ENCODE assay signal across 13 cellular contexts in genomic region chr3:72137865-72138861, GRCh38.
DNase-seq lines count a peak whose midpoint lies in the region; ATAC-seq lines count a peak whose summit lies in the region.
"Had no signal": no experiment of that assay in that cellular context is flagged by ENCODE, and none has a peak within 500 bp of the region (broad histone marks: within the 10 kb centered on the region; RNA-seq: fewer than 3 reads in every experiment).

No MANE protein-coding gene starts in this region.

- H3K4me1 Mint-ChIP-seq in activated CD4-positive, alpha-beta T cell treated with anti-CD3 and anti-CD28 coated beads for 36 hours, result peaks cover 48% of the 10 kb centered on the region
- peaks cover 53% of the 10 kb centered on the region for H3K4me1 Mint-ChIP-seq in activated naive CD8-positive, alpha-beta T cell treated with anti-CD3 and anti-CD28 coated beads for 36 hours

- peak; percentile 91 for ATAC-seq in activated CD4-positive, alpha-beta T cell treated with anti-CD3 and anti-CD28 coated beads for 36 hours
- ATAC-seq in HG02884 (IDR thresholded peaks at IDR 0.05; ENCODE audit: unreplicated experiment) (peak; percentile 41), HG03196 (IDR thresholded peaks at IDR 0.05; ENCODE audit: unreplicated experiment) (no peak)
- ATAC-seq: naive thymus-derived CD8-positive, alpha-beta T cell; upper lobe of right lung had no signal

- POLR2A ChIA-PET in activated CD4-positive, alpha-beta T cell treated with anti-CD3 and anti-CD28 coated beads for 36 hours (lab: Charles Lee), result interaction anchor here (0.6 to 1.0 kb wide), 3 partner anchors 9 to 168 kb away, joined by 3 to 4 read pairs (median 3); no protein-coding TSS in a partner anchor

- H3K27me3 Mint-ChIP-seq in activated CD4-positive, alpha-beta T cell treated with anti-CD3 and anti-CD28 coated beads for 36 hours, result peaks cover 2% of the 10 kb centered on the region
- no peaks in the 10 kb centered on the region for H3K27me3 Mint-ChIP-seq in activated naive CD8-positive, alpha-beta T cell treated with anti-CD3 and anti-CD28 coated beads for 36 hours

- peak overlapping the region; percentile 78 for H3K27ac Mint-ChIP-seq in activated CD4-positive, alpha-beta T cell treated with anti-CD3 and anti-CD28 coated beads for 36 hours
- peak overlapping the region; percentile 38 for H3K27ac Mint-ChIP-seq in activated naive CD8-positive, alpha-beta T cell treated with anti-CD3 and anti-CD28 coated beads for 36 hours

- DNase-seq in activated CD4-positive, alpha-beta T cell treated with anti-CD3 and anti-CD28 coated beads for 36 hours, result peak; percentile 74
- no peak for DNase-seq in activated CD4-positive, alpha-beta T cell treated with anti-CD3 and anti-CD28 coated beads, Interleukin-2, amount 50 U/mL, for 4 hours
- peak; percentile 52 for DNase-seq in activated naive CD8-positive, alpha-beta T cell treated with anti-CD3 and anti-CD28 coated beads for 36 hours
- DNase-seq in stimulated activated CD4-positive, alpha-beta T cell treated with anti-CD3 and anti-CD28 coated beads, TNF-alpha, amount 100 ng/mL, for 24 hours (ENCODE audit: low read depth in 3 of 3), result peak; percentile 14 to 48 (median 18)
- DNase-seq in superior temporal gyrus (ENCODE audit: extremely low spot score) (no peak), GDM1 (lab: John Stamatoyannopoulos, UW) (no peak)
- DNase-seq: caudate nucleus; DMS79 treated with DMSO at 0.1 percent for 48 hours; erythroblast; naive thymus-derived CD8-positive, alpha-beta T cell; upper lobe of right lung had no signal

- H3K4me3 Mint-ChIP-seq in activated CD4-positive, alpha-beta T cell treated with anti-CD3 and anti-CD28 coated beads for 36 hours, result no peak overlapping the region
- H3K4me3 Mint-ChIP-seq in activated naive CD8-positive, alpha-beta T cell treated with anti-CD3 and anti-CD28 coated beads for 36 hours, result peak overlapping the region; percentile 6
- H3K4me3 Mint-ChIP-seq: naive thymus-derived CD8-positive, alpha-beta T cell had no signal

- intact Hi-C loops in activated CD4-positive, alpha-beta T cell treated with anti-CD3 and anti-CD28 coated beads for 36 hours (cut with DNase I, micrococcal nuclease), result loop anchor here (1.0 to 5.0 kb wide), 10 partner anchors 37 to 497 kb away; partner anchors contain the start of gene RYBP (in 1 of the 2)

- CTCF ChIA-PET in activated CD4-positive, alpha-beta T cell treated with anti-CD3 and anti-CD28 coated beads for 36 hours (lab: Charles Lee), result interaction anchor here (0.6 to 1.1 kb wide), 6 partner anchors 38 to 494 kb away, joined by 3 to 5 read pairs (median 4); no protein-coding TSS in a partner anchor

- H3K36me3 Mint-ChIP-seq in activated CD4-positive, alpha-beta T cell treated with anti-CD3 and anti-CD28 coated beads for 36 hours (ENCODE audit: low read depth), result no peaks in the 10 kb centered on the region
- H3K36me3 Mint-ChIP-seq in activated naive CD8-positive, alpha-beta T cell treated with anti-CD3 and anti-CD28 coated beads for 36 hours, result peaks cover 2% of the 10 kb centered on the region
- H3K36me3 Mint-ChIP-seq: naive thymus-derived CD8-positive, alpha-beta T cell had no signal

- H3K9me3 Mint-ChIP-seq in activated CD4-positive, alpha-beta T cell treated with anti-CD3 and anti-CD28 coated beads for 36 hours (ENCODE audit: low read depth), result peaks cover 2% of the 10 kb centered on the region
- no peaks in the 10 kb centered on the region for H3K9me3 Mint-ChIP-seq in activated naive CD8-positive, alpha-beta T cell treated with anti-CD3 and anti-CD28 coated beads for 36 hours
- H3K9me3 Mint-ChIP-seq: naive thymus-derived CD8-positive, alpha-beta T cell had no signal

Comparison
In these comparisons a context has a peak if more than half of its experiments do, and no peak if none do; other contexts are left out.
1. DNase-seq: peak in activated CD4-positive, alpha-beta T cell treated with anti-CD3 and anti-CD28 coated beads for 36 hours (single experiment), activated naive CD8-positive, alpha-beta T cell treated with anti-CD3 and anti-CD28 coated beads for 36 hours (single experiment) and stimulated activated CD4-positive, alpha-beta T cell treated with anti-CD3 and anti-CD28 coated beads, TNF-alpha, amount 100 ng/mL, for 24 hours (3 of 3); none in activated CD4-positive, alpha-beta T cell treated with anti-CD3 and anti-CD28 coated beads, Interleukin-2, amount 50 U/mL, for 4 hours (0 of 2), superior temporal gyrus (single experiment) and GDM1 (single experiment).